ENCODE assay signal across 11 cellular contexts in genomic region chr13:100658363-100658762, GRCh38.
DNase-seq lines count a peak whose midpoint lies in the region; ATAC-seq, FAIRE-seq and TF ChIP-seq lines count a peak whose summit lies in the region.
"Had no signal": no experiment of that assay in that cellular context is flagged by ENCODE, and none has a peak within 500 bp of the region (broad histone marks: within the 10 kb centered on the region; RNA-seq: fewer than 3 reads in every experiment).

No MANE protein-coding gene starts in this region.

- POLR2A ChIA-PET in RWPE1 (lab: Yijun Ruan, JAX; ENCODE audit: low non-redundant PET) = no interaction called here

- no peak for TF ChIP-seq POLR2A in H54 (IDR thresholded peaks at IDR 0.05; ENCODE audit: low read depth, low read length)

- TF ChIP-seq CTCF in RWPE1 (conservative IDR thresholded peaks at IDR 0.05; ENCODE audit: low read depth) = no peak

- peak; percentile 86 for ATAC-seq in GM18498 (IDR thresholded peaks at IDR 0.05; ENCODE audit: unreplicated experiment)
- ATAC-seq in GM21390 (IDR thresholded peaks at IDR 0.05; ENCODE audit: unreplicated experiment) = peak; percentile 86
- peak; percentile 82 for ATAC-seq in HG03342 (IDR thresholded peaks at IDR 0.05; ENCODE audit: unreplicated experiment)
- no peak for ATAC-seq in HG02840 (IDR thresholded peaks at IDR 0.05; ENCODE audit: low FRiP score, unreplicated experiment)

- intact Hi-C loops in posterior cingulate gyrus (cut with DNase I) = no loop called here

- CTCF ChIA-PET in RWPE1 (lab: Yijun Ruan, JAX) = no interaction called here

- no peak for FAIRE-seq in H54 (lab: Jason Lieb, UNC)

- H3K27ac ChIP-seq in caudate nucleus (ENCODE audit: low read depth, low read length) = peak overlapping the region; percentile 97
- H3K27ac ChIP-seq in RWPE1 = no peak overlapping the region
- H3K27ac ChIP-seq: cardiac muscle cell had no signal

- DNase-seq in caudate nucleus (lab: John Stamatoyannopoulos, UW) = peak in 1 of 61 donors; percentile 82
- no peak for DNase-seq in RWPE1 (ENCODE audit: low spot score)
- no peak for DNase-seq in H54 (ENCODE audit: insufficient read length, low spot score)
- no peak for DNase-seq in posterior cingulate gyrus
- DNase-seq: NCI-H774; stimulated activated CD8-positive, alpha-beta memory T cell treated with anti-CD3 and anti-CD28 coated beads, Interleukin-4, amount 100 ng/mL, for 48 hours had no signal
